19 cellular contexts compared by ENCODE assay signal in genomic region chr1:87231703-87232363, GRCh38.
"Had no signal": no experiment of that assay in that cellular context is flagged by ENCODE, and none has a peak within 500 bp of the region (broad histone marks: within the 10 kb centered on the region; RNA-seq: fewer than 3 reads in every experiment).

No MANE protein-coding gene starts in this region.

- H3K4me1 ChIP-seq: body of pancreas, esophagus muscularis mucosa, thyroid gland had no signal

- H3K27ac ChIP-seq: body of pancreas, coronary artery, esophagus muscularis mucosa, thyroid gland had no signal

- ATAC-seq: activated CD8-positive, alpha-beta T cell treated with anti-CD3 and anti-CD28 coated beads, Interleukin-2, amount 10 ng/mL, durations not matched to agents 7 days and 5 days; activated T-cell treated with anti-CD3 and anti-CD28 coated beads, Interleukin-2, amount 50 U/mL, for 72 hours; body of pancreas; left lobe of liver; natural killer cell treated with Interleukin-12 subunit alpha and Interleukin-12 subunit beta and Interleukin-15 and Interleukin-18, amount 100 ng/mL, for 72 hours had no signal

- H3K4me3 ChIP-seq: body of pancreas, coronary artery, esophagus muscularis mucosa, thyroid gland had no signal

- H3K9me3 ChIP-seq: body of pancreas, esophagus muscularis mucosa, thyroid gland had no signal

- H3K27me3 ChIP-seq: body of pancreas, esophagus muscularis mucosa, thyroid gland had no signal

- FAIRE-seq: keratinocyte, urothelium cell line had no signal

- H3K36me3 ChIP-seq: esophagus muscularis mucosa, thyroid gland had no signal

- DNase-seq: activated B cell treated with CpG ODN at 0.5 μM for 24 hours; activated CD4-positive, alpha-beta T cell treated with anti-CD3 and anti-CD28 coated beads for 48 hours; activated CD8-positive, alpha-beta memory T cell treated with anti-CD3 and anti-CD28 coated beads, Interleukin-2, amount 50 U/mL, for 48 hours; activated CD8-positive, alpha-beta T cell treated with anti-CD3 and anti-CD28 coated beads, Interleukin-2, amount 10 ng/mL, durations not matched to agents 7 days and 5 days; activated gamma-delta T cell treated with Interleukin-2 at 50 U/mL for 16 hours; activated naive CD8-positive, alpha-beta T cell treated with anti-CD3 and anti-CD28 coated beads for 36 hours; activated T-cell treated with anti-CD3 and anti-CD28 coated beads, Interleukin-2, amount 50 U/mL, for 72 hours; amygdala; body of pancreas; central memory CD4-positive, alpha-beta T cell; hippocampal formation; stimulated activated CD4-positive, alpha-beta T cell treated with anti-CD3 and anti-CD28 coated beads, Interleukin-1b, Interleukin-23, amount 100 ng/mL, for 48 hours; thyroid gland had no signal
